ENCODE assay signal across 1 cellular context in the genomic region with DNA sequence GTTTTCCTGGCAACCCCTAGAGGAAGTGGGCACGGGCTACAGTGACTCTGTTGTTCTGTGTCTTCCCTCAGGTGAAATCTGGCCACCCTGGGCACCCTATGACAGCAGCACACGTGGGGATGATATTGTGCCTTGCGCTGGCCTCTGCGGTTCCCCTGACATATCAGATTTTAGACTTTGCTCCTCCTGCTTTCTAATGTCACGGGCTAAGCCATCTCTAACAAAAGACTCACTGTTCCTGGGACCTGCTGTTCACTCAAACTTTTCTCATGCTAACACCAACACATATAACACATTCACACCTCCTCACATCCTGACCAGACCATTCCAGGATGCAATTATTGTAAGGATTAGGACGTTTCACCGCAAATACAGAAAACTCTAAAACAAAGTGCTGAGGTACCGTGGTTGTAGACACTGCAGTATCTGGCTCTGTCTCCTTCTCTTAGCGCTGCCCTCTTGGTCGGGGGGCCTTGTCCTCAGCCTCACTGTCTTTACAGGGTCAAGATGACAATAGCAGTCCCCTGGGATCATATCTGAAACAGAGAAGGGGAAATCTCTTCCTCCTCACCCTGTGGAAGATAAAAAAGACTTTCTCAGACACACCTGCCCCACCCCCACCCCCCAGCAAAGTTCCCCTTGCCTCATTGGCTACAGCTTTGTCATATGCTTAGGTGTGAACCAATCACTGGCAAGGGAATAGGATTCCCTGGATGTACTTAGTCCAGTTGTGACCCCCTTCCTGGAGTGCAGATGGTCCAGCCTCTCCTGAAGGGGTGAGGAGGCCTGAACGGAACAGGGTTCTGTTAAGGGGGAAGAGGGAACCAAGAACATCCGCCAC.
TF ChIP-seq lines count a peak whose summit lies in the region.

No MANE protein-coding gene starts in this region.

TF ChIP-seq in HepG2, 621 proteins besides CTCF, POLR2A, EP300 and RAD21 (continues in another document):
- TF ChIP-seq ZNF563 (CRISPR knock-in tag; IDR thresholded peaks at IDR 0.05) = no peak
- TF ChIP-seq, protein P1, sequence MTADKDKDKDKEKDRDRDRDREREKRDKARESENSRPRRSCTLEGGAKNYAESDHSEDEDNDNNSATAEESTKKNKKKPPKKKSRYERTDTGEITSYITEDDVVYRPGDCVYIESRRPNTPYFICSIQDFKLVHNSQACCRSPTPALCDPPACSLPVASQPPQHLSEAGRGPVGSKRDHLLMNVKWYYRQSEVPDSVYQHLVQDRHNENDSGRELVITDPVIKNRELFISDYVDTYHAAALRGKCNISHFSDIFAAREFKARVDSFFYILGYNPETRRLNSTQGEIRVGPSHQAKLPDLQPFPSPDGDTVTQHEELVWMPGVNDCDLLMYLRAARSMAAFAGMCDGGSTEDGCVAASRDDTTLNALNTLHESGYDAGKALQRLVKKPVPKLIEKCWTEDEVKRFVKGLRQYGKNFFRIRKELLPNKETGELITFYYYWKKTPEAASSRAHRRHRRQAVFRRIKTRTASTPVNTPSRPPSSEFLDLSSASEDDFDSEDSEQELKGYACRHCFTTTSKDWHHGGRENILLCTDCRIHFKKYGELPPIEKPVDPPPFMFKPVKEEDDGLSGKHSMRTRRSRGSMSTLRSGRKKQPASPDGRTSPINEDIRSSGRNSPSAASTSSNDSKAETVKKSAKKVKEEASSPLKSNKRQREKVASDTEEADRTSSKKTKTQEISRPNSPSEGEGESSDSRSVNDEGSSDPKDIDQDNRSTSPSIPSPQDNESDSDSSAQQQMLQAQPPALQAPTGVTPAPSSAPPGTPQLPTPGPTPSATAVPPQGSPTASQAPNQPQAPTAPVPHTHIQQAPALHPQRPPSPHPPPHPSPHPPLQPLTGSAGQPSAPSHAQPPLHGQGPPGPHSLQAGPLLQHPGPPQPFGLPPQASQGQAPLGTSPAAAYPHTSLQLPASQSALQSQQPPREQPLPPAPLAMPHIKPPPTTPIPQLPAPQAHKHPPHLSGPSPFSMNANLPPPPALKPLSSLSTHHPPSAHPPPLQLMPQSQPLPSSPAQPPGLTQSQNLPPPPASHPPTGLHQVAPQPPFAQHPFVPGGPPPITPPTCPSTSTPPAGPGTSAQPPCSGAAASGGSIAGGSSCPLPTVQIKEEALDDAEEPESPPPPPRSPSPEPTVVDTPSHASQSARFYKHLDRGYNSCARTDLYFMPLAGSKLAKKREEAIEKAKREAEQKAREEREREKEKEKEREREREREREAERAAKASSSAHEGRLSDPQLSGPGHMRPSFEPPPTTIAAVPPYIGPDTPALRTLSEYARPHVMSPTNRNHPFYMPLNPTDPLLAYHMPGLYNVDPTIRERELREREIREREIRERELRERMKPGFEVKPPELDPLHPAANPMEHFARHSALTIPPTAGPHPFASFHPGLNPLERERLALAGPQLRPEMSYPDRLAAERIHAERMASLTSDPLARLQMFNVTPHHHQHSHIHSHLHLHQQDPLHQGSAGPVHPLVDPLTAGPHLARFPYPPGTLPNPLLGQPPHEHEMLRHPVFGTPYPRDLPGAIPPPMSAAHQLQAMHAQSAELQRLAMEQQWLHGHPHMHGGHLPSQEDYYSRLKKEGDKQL (CRISPR knock-in tag; IDR thresholded peaks at IDR 0.05; ENCODE audit: low read depth) = peak; percentile 73; the same call in 1 of the 2 replicates
- TF ChIP-seq NFIC (IDR thresholded peaks at IDR 0.05; ENCODE audit: low read length) = no peak
- peak; percentile 78 for TF ChIP-seq ZNF605 (CRISPR knock-in tag; IDR thresholded peaks at IDR 0.05)
- TF ChIP-seq, protein P2, sequence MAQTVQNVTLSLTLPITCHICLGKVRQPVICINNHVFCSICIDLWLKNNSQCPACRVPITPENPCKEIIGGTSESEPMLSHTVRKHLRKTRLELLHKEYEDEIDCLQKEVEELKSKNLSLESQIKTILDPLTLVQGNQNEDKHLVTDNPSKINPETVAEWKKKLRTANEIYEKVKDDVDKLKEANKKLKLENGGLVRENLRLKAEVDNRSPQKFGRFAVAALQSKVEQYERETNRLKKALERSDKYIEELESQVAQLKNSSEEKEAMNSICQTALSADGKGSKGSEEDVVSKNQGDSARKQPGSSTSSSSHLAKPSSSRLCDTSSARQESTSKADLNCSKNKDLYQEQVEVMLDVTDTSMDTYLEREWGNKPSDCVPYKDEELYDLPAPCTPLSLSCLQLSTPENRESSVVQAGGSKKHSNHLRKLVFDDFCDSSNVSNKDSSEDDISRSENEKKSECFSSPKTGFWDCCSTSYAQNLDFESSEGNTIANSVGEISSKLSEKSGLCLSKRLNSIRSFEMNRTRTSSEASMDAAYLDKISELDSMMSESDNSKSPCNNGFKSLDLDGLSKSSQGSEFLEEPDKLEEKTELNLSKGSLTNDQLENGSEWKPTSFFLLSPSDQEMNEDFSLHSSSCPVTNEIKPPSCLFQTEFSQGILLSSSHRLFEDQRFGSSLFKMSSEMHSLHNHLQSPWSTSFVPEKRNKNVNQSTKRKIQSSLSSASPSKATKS (CRISPR knock-in tag; IDR thresholded peaks at IDR 0.05) = no peak
- no peak for TF ChIP-seq CHD4 (IDR thresholded peaks at IDR 0.05; ENCODE audit: borderline replicate concordance, low read length)
- peak; percentile 100 for TF ChIP-seq MXI1 (IDR thresholded peaks at IDR 0.05; ENCODE audit: borderline replicate concordance, low read depth, low read length)
- TF ChIP-seq MED1 (CRISPR knock-in tag; IDR thresholded peaks at IDR 0.05) = peak; percentile 83
- peak; percentile 46; the same call in 1 of the 2 replicates for TF ChIP-seq FOXP1 (IDR thresholded peaks at IDR 0.05)
- TF ChIP-seq FOXP1 (CRISPR knock-in tag; IDR thresholded peaks at IDR 0.05) = peak; percentile 69; the same call in 1 of the 2 replicates
- no peak for TF ChIP-seq ZFYVE20 (CRISPR knock-in tag; IDR thresholded peaks at IDR 0.05; ENCODE audit: borderline replicate concordance, low read depth)
- no peak for TF ChIP-seq ZNF672 (CRISPR knock-in tag; IDR thresholded peaks at IDR 0.05)
- TF ChIP-seq FLYWCH1 (CRISPR knock-in tag; IDR thresholded peaks at IDR 0.05) = no peak
- TF ChIP-seq, protein P3, sequence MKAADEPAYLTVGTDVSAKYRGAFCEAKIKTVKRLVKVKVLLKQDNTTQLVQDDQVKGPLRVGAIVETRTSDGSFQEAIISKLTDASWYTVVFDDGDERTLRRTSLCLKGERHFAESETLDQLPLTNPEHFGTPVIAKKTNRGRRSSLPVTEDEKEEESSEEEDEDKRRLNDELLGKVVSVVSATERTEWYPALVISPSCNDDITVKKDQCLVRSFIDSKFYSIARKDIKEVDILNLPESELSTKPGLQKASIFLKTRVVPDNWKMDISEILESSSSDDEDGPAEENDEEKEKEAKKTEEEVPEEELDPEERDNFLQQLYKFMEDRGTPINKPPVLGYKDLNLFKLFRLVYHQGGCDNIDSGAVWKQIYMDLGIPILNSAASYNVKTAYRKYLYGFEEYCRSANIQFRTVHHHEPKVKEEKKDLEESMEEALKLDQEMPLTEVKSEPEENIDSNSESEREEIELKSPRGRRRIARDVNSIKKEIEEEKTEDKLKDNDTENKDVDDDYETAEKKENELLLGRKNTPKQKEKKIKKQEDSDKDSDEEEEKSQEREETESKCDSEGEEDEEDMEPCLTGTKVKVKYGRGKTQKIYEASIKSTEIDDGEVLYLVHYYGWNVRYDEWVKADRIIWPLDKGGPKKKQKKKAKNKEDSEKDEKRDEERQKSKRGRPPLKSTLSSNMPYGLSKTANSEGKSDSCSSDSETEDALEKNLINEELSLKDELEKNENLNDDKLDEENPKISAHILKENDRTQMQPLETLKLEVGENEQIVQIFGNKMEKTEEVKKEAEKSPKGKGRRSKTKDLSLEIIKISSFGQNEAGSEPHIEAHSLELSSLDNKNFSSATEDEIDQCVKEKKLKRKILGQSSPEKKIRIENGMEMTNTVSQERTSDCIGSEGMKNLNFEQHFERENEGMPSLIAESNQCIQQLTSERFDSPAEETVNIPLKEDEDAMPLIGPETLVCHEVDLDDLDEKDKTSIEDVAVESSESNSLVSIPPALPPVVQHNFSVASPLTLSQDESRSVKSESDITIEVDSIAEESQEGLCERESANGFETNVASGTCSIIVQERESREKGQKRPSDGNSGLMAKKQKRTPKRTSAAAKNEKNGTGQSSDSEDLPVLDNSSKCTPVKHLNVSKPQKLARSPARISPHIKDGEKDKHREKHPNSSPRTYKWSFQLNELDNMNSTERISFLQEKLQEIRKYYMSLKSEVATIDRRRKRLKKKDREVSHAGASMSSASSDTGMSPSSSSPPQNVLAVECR (CRISPR knock-in tag; IDR thresholded peaks at IDR 0.05; ENCODE audit: borderline replicate concordance) = peak; percentile 97
- TF ChIP-seq DNMT1 (CRISPR knock-in tag; IDR thresholded peaks at IDR 0.05) = no peak
- TF ChIP-seq REL (CRISPR knock-in tag; conservative IDR thresholded peaks at IDR 0.05) = no peak
- TF ChIP-seq, protein P4, sequence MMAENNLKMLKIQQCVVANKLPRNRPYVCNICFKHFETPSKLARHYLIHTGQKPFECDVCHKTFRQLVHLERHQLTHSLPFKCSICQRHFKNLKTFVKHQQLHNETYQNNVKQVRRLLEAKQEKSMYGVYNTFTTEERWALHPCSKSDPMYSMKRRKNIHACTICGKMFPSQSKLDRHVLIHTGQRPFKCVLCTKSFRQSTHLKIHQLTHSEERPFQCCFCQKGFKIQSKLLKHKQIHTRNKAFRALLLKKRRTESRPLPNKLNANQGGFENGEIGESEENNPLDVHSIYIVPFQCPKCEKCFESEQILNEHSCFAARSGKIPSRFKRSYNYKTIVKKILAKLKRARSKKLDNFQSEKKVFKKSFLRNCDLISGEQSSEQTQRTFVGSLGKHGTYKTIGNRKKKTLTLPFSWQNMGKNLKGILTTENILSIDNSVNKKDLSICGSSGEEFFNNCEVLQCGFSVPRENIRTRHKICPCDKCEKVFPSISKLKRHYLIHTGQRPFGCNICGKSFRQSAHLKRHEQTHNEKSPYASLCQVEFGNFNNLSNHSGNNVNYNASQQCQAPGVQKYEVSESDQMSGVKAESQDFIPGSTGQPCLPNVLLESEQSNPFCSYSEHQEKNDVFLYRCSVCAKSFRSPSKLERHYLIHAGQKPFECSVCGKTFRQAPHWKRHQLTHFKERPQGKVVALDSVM (CRISPR knock-in tag; IDR thresholded peaks at IDR 0.05) = no peak
- TF ChIP-seq CEBPG (CRISPR knock-in tag; IDR thresholded peaks at IDR 0.05) = peak; percentile 50
- TF ChIP-seq RBFOX2 (IDR thresholded peaks at IDR 0.05; ENCODE audit: low read depth, low read length) = no peak
- TF ChIP-seq, protein P5, sequence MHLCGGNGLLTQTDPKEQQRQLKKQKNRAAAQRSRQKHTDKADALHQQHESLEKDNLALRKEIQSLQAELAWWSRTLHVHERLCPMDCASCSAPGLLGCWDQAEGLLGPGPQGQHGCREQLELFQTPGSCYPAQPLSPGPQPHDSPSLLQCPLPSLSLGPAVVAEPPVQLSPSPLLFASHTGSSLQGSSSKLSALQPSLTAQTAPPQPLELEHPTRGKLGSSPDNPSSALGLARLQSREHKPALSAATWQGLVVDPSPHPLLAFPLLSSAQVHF (CRISPR knock-in tag; IDR thresholded peaks at IDR 0.05) = no peak
- peak; percentile 43; the same call in 1 of the 2 replicates for TF ChIP-seq ZNF792 (CRISPR knock-in tag; IDR thresholded peaks at IDR 0.05)
- TF ChIP-seq, protein P6, sequence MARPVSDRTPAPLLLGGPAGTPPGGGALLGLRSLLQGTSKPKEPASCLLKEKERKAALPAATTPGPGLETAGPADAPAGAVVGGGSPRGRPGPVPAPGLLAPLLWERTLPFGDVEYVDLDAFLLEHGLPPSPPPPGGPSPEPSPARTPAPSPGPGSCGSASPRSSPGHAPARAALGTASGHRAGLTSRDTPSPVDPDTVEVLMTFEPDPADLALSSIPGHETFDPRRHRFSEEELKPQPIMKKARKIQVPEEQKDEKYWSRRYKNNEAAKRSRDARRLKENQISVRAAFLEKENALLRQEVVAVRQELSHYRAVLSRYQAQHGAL (CRISPR knock-in tag; IDR thresholded peaks at IDR 0.05; ENCODE audit: not compliant biosample characterization) = no peak
- no peak for TF ChIP-seq MED13 (CRISPR knock-in tag; IDR thresholded peaks at IDR 0.05)
- TF ChIP-seq MEIS1 (CRISPR knock-in tag; IDR thresholded peaks at IDR 0.05; ENCODE audit: borderline replicate concordance) = peak; percentile 80; the same call in 1 of the 2 replicates
- TF ChIP-seq PHB2 (IDR thresholded peaks at IDR 0.05; ENCODE audit: partially characterized antibody) = no peak
- TF ChIP-seq SNAI1 (CRISPR knock-in tag; IDR thresholded peaks at IDR 0.05; ENCODE audit: borderline replicate concordance) = no peak
- no peak for TF ChIP-seq ZNF546 (CRISPR knock-in tag; conservative IDR thresholded peaks at IDR 0.05)
- TF ChIP-seq WIZ (CRISPR knock-in tag; IDR thresholded peaks at IDR 0.05) = no peak
- no peak for TF ChIP-seq SETDB1 (CRISPR knock-in tag; IDR thresholded peaks at IDR 0.05; ENCODE audit: borderline replicate concordance)
- TF ChIP-seq GATAD2A (CRISPR knock-in tag; IDR thresholded peaks at IDR 0.05) = peak; percentile 92
- peak; percentile 82; the same call in 1 of the 2 replicates for TF ChIP-seq MEIS2 (CRISPR knock-in tag; IDR thresholded peaks at IDR 0.05)
- TF ChIP-seq TEAD2 (CRISPR knock-in tag; IDR thresholded peaks at IDR 0.05) = no peak
- no peak for TF ChIP-seq ZNF441 (CRISPR knock-in tag; IDR thresholded peaks at IDR 0.05; ENCODE audit: borderline replicate concordance)
- TF ChIP-seq, protein P7, sequence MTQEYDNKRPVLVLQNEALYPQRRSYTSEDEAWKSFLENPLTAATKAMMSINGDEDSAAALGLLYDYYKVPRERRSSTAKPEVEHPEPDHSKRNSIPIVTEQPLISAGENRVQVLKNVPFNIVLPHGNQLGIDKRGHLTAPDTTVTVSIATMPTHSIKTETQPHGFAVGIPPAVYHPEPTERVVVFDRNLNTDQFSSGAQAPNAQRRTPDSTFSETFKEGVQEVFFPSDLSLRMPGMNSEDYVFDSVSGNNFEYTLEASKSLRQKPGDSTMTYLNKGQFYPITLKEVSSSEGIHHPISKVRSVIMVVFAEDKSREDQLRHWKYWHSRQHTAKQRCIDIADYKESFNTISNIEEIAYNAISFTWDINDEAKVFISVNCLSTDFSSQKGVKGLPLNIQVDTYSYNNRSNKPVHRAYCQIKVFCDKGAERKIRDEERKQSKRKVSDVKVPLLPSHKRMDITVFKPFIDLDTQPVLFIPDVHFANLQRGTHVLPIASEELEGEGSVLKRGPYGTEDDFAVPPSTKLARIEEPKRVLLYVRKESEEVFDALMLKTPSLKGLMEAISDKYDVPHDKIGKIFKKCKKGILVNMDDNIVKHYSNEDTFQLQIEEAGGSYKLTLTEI (CRISPR knock-in tag; conservative IDR thresholded peaks at IDR 0.05) = no peak
- TF ChIP-seq, protein P8, sequence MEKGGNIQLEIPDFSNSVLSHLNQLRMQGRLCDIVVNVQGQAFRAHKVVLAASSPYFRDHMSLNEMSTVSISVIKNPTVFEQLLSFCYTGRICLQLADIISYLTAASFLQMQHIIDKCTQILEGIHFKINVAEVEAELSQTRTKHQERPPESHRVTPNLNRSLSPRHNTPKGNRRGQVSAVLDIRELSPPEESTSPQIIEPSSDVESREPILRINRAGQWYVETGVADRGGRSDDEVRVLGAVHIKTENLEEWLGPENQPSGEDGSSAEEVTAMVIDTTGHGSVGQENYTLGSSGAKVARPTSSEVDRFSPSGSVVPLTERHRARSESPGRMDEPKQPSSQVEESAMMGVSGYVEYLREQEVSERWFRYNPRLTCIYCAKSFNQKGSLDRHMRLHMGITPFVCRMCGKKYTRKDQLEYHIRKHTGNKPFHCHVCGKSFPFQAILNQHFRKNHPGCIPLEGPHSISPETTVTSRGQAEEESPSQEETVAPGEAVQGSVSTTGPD (CRISPR knock-in tag; IDR thresholded peaks at IDR 0.05) = no peak
- no peak for TF ChIP-seq U2AF1 (optimal IDR thresholded peaks at IDR 0.05; ENCODE audit: low read depth, low read length)
- TF ChIP-seq PAX8 (CRISPR knock-in tag; IDR thresholded peaks at IDR 0.05; ENCODE audit: borderline replicate concordance) = no peak
